In the genomic region with DNA sequence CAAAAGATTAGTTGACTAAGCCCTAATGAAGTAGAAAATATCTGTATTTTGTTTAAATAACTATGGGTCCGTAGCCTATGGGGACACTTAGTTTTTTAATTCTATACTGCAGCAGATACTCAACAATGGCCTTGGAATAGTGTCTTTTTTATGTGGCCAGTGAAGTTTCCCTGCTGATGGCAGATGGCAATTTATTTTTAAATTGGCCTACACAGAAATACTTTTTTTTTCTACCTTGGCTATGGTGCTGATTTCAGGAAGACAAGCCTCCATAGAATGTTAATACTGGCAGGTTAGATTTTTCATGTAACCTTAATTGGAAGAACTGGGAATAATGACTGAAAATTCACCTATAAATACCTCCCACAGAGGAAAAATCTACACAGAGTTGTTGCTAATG, we compare ENCODE assay signal across 22 cellular contexts. TPM values are rescaled to one million over a fixed set of nuclear protein-coding genes. Genes with fewer than 3 reads are reported as not detected.
DNase-seq lines count a peak whose midpoint lies in the region; ATAC-seq and TF ChIP-seq lines count a peak whose summit lies in the region.
"Had no signal": no experiment of that assay in that cellular context is flagged by ENCODE, and none has a peak within 500 bp of the region (broad histone marks: within the 10 kb centered on the region; RNA-seq: fewer than 3 reads in every experiment).

No MANE protein-coding gene starts in this region.

- no peak overlapping the region for H3K27ac Mint-ChIP-seq in activated CD8-positive, alpha-beta T cell treated with anti-CD3 and anti-CD28 coated beads, Interleukin-2, amount 10 ng/mL, durations not matched to agents 7 days and 5 days
- H3K27ac Mint-ChIP-seq: CD14-positive monocyte; CD4-positive, alpha-beta memory T cell; CD4-positive, CD25-positive, alpha-beta regulatory T cell; CD8-positive, alpha-beta memory T cell had no signal

- POLR2A ChIA-PET in activated CD8-positive, alpha-beta T cell treated with anti-CD3 and anti-CD28 coated beads, Interleukin-2, amount 10 ng/mL, durations not matched to agents 7 days and 5 days (lab: Charles Lee) = no interaction called here

- intact Hi-C loops in testis (cut with DNase I; ENCODE audit: low total_unique reads) (no loop called here), spleen (cut with DNase I; ENCODE audit: low total_unique reads) (no loop called here)

- DNase-seq in cerebellar cortex (ENCODE audit: low spot score) (peak; percentile 51), testis (no peak), spleen (no peak)
- DNase-seq in activated CD8-positive, alpha-beta T cell treated with anti-CD3 and anti-CD28 coated beads, Interleukin-2, amount 10 ng/mL, durations not matched to agents 7 days and 5 days = no peak
- DNase-seq: 8988T; ACHN; BE2C; CD4-positive, alpha-beta memory T cell; CD4-positive, CD25-positive, alpha-beta regulatory T cell; CD8-positive, alpha-beta memory T cell; COR-L47; DMS 273 treated with DMSO at 0.1 percent for 48 hours; DMS153; DMS53; DMS79; DND-41; EL; GF-D8 had no signal

- CTCF ChIA-PET in activated CD8-positive, alpha-beta T cell treated with anti-CD3 and anti-CD28 coated beads, Interleukin-2, amount 10 ng/mL, durations not matched to agents 7 days and 5 days (lab: Charles Lee) = no interaction called here

- H3K27ac ChIP-seq in neural cell (ENCODE audit: low read length) = peak overlapping the region; percentile 57
- peak overlapping the region; percentile 1 to 55 for H3K27ac ChIP-seq in testis
- H3K27ac ChIP-seq in spleen = no peak overlapping the region
- H3K27ac ChIP-seq: BLaER1 had no signal

- H3K36me3 ChIP-seq in neural cell (ENCODE audit: insufficient read depth, low read length) (no peaks in the 10 kb centered on the region), testis (ENCODE audit: low read depth, missing control alignments) (no peaks in the 10 kb centered on the region), spleen (no peaks in the 10 kb centered on the region)
- H3K36me3 ChIP-seq: BE2C, BLaER1 had no signal

- no peaks in the 10 kb centered on the region for H4K20me1 ChIP-seq in neural cell (ENCODE audit: insufficient read depth)
- H4K20me1 ChIP-seq: BLaER1 had no signal

- no peaks in the 10 kb centered on the region for H3K27me3 Mint-ChIP-seq in activated CD8-positive, alpha-beta T cell treated with anti-CD3 and anti-CD28 coated beads, Interleukin-2, amount 10 ng/mL, durations not matched to agents 7 days and 5 days (ENCODE audit: low read depth)
- H3K27me3 Mint-ChIP-seq: CD4-positive, alpha-beta memory T cell; CD4-positive, CD25-positive, alpha-beta regulatory T cell had no signal

- no peak for ATAC-seq in esophagus mucosa
- no peak for ATAC-seq in activated CD8-positive, alpha-beta T cell treated with anti-CD3 and anti-CD28 coated beads, Interleukin-2, amount 10 ng/mL, durations not matched to agents 7 days and 5 days

- H3K9ac ChIP-seq in neural cell (ENCODE audit: low read length) = no peak overlapping the region
- H3K9ac ChIP-seq: BLaER1 had no signal

- H3K4me3 ChIP-seq in neural cell (ENCODE audit: low read length) (no peak overlapping the region), testis (no peak overlapping the region), spleen (no peak overlapping the region)
- H3K4me3 ChIP-seq: BLaER1 had no signal

- WGBS in testis, 2 donors = 70 to 72% methylated on average over 1 of the region's 1 CpG
- 88 to 98% (median 94%) methylated on average over 1 of the region's 1 CpG for WGBS in spleen, 5 donors

- TF ChIP-seq RAD21 in neural cell (conservative IDR thresholded peaks at IDR 0.05) = no peak

- TF ChIP-seq EP300 in neural cell (conservative IDR thresholded peaks at IDR 0.05; ENCODE audit: poor library complexity, severe bottlenecking) = no peak

- H3F3A ChIP-seq in neural cell (ENCODE audit: insufficient read depth, low read length, poor library complexity, severe bottlenecking) = no peaks in the 10 kb centered on the region

- no peak overlapping the region for H3K4me3 Mint-ChIP-seq in activated CD8-positive, alpha-beta T cell treated with anti-CD3 and anti-CD28 coated beads, Interleukin-2, amount 10 ng/mL, durations not matched to agents 7 days and 5 days
- H3K4me3 Mint-ChIP-seq: CD14-positive monocyte; CD4-positive, alpha-beta memory T cell; CD4-positive, CD25-positive, alpha-beta regulatory T cell; CD8-positive, alpha-beta memory T cell had no signal

- H3K9me3 ChIP-seq in neural cell (ENCODE audit: low read length) = no peaks in the 10 kb centered on the region
- no peaks in the 10 kb centered on the region for H3K9me3 ChIP-seq in testis
- no peaks in the 10 kb centered on the region for H3K9me3 ChIP-seq in spleen
- H3K9me3 ChIP-seq: BE2C, BLaER1 had no signal

- H3K9me2 ChIP-seq in neural cell (ENCODE audit: insufficient read depth, low read length) = no peaks in the 10 kb centered on the region

- H3K79me2 ChIP-seq in neural cell (replicated peaks; ENCODE audit: insufficient read depth, low read length) = no peaks in the 10 kb centered on the region

- H3K4me2 ChIP-seq in neural cell (ENCODE audit: low read length) = no peak overlapping the region
- H3K4me2 ChIP-seq: BLaER1 had no signal

- TF ChIP-seq CTCF in neural cell (IDR thresholded peaks at IDR 0.05; ENCODE audit: poor library complexity, severe bottlenecking) = no peak
- TF ChIP-seq CTCF in testis (IDR thresholded peaks at IDR 0.05) = no peak
- TF ChIP-seq CTCF in spleen (IDR thresholded peaks at IDR 0.05 in 8 of 11, conservative IDR thresholded peaks at IDR 0.05 in 3 of 11) = no peak

- TF ChIP-seq POLR2A in testis (IDR thresholded peaks at IDR 0.05) = no peak
- TF ChIP-seq POLR2A in spleen (IDR thresholded peaks at IDR 0.05) = no peak

- no peaks in the 10 kb centered on the region for H3K9me3 Mint-ChIP-seq in activated CD8-positive, alpha-beta T cell treated with anti-CD3 and anti-CD28 coated beads, Interleukin-2, amount 10 ng/mL, durations not matched to agents 7 days and 5 days (ENCODE audit: insufficient read depth)
- H3K9me3 Mint-ChIP-seq: CD8-positive, alpha-beta memory T cell had no signal

- no peak overlapping the region for H2AFZ ChIP-seq in neural cell (ENCODE audit: low read depth, low read length)

- H3K27me3 ChIP-seq in neural cell (ENCODE audit: insufficient read depth, low read depth, low read length) (no peaks in the 10 kb centered on the region), testis (no peaks in the 10 kb centered on the region), spleen (replicated peaks in 1 of 7) (no peaks in the 10 kb centered on the region)
- H3K27me3 ChIP-seq: BE2C, BLaER1 had no signal

- H3K4me1 Mint-ChIP-seq in activated CD8-positive, alpha-beta T cell treated with anti-CD3 and anti-CD28 coated beads, Interleukin-2, amount 10 ng/mL, durations not matched to agents 7 days and 5 days (ENCODE audit: low read depth) = no peaks in the 10 kb centered on the region
- H3K4me1 Mint-ChIP-seq: CD14-positive monocyte; CD4-positive, alpha-beta memory T cell; CD4-positive, CD25-positive, alpha-beta regulatory T cell; CD8-positive, alpha-beta memory T cell had no signal

- peaks cover 25% of the 10 kb centered on the region for H3K4me1 ChIP-seq in testis
- H3K4me1 ChIP-seq in spleen = no peaks in the 10 kb centered on the region
- H3K4me1 ChIP-seq: BLaER1 had no signal

- no peaks in the 10 kb centered on the region for H3K36me3 Mint-ChIP-seq in activated CD8-positive, alpha-beta T cell treated with anti-CD3 and anti-CD28 coated beads, Interleukin-2, amount 10 ng/mL, durations not matched to agents 7 days and 5 days (ENCODE audit: low read depth)
- H3K36me3 Mint-ChIP-seq: CD14-positive monocyte; CD4-positive, alpha-beta memory T cell; CD4-positive, CD25-positive, alpha-beta regulatory T cell had no signal

TF ChIP-seq in neural cell, 6 proteins besides CTCF, POLR2A, EP300 and RAD21:
- TF ChIP-seq, protein P1, sequence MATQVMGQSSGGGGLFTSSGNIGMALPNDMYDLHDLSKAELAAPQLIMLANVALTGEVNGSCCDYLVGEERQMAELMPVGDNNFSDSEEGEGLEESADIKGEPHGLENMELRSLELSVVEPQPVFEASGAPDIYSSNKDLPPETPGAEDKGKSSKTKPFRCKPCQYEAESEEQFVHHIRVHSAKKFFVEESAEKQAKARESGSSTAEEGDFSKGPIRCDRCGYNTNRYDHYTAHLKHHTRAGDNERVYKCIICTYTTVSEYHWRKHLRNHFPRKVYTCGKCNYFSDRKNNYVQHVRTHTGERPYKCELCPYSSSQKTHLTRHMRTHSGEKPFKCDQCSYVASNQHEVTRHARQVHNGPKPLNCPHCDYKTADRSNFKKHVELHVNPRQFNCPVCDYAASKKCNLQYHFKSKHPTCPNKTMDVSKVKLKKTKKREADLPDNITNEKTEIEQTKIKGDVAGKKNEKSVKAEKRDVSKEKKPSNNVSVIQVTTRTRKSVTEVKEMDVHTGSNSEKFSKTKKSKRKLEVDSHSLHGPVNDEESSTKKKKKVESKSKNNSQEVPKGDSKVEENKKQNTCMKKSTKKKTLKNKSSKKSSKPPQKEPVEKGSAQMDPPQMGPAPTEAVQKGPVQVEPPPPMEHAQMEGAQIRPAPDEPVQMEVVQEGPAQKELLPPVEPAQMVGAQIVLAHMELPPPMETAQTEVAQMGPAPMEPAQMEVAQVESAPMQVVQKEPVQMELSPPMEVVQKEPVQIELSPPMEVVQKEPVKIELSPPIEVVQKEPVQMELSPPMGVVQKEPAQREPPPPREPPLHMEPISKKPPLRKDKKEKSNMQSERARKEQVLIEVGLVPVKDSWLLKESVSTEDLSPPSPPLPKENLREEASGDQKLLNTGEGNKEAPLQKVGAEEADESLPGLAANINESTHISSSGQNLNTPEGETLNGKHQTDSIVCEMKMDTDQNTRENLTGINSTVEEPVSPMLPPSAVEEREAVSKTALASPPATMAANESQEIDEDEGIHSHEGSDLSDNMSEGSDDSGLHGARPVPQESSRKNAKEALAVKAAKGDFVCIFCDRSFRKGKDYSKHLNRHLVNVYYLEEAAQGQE (IDR thresholded peaks at IDR 0.05; ENCODE audit: borderline replicate concordance) = no peak
- TF ChIP-seq TAF1 (IDR thresholded peaks at IDR 0.05; ENCODE audit: low read depth) (no peak), SMC3 (conservative IDR thresholded peaks at IDR 0.05; ENCODE audit: poor library complexity) (no peak), POLR2AphosphoS5 (IDR thresholded peaks at IDR 0.05) (no peak), EZH2 (IDR thresholded peaks at IDR 0.05; ENCODE audit: borderline replicate concordance, insufficient read depth, low read length, poor library complexity, severe bottlenecking) (no peak), MXI1 (conservative IDR thresholded peaks at IDR 0.05; ENCODE audit: poor library complexity, severe bottlenecking) (no peak)

RNA-seq across cellular contexts. Expression of a gene that starts 28.9 kb away (rescaled TPM):
- polyA plus RNA-seq in neural cell = 14.5 and 25.0 TPM in 2 replicates
- polyA minus RNA-seq in neural cell = 22.6 and 36.3 TPM in 2 replicates
- 100 to 1,000 TPM; 133 to 231 TPM for total RNA-seq in testis
- 134 TPM for polyA plus RNA-seq in testis (ENCODE audit: insufficient read depth, low read depth, low replicate concordance)
- 41.4 TPM for total RNA-seq in esophagus mucosa
- 10 to 100 TPM; 33.4 to 33.9 TPM for total RNA-seq in activated CD8-positive, alpha-beta T cell treated with anti-CD3 and anti-CD28 coated beads, Interleukin-2, amount 10 ng/mL, durations not matched to agents 7 days and 5 days
- 10 to 100 TPM; 35.0 to 72.4 (median 40.3) TPM for total RNA-seq in spleen
- 10 to 100 TPM; 11.8 to 19.4 (median 13.7) TPM for polyA plus RNA-seq in spleen

Comparison
In these comparisons a context has a peak if more than half of its experiments do, and no peak if none do; other contexts are left out.
1. H3K27ac ChIP-seq: peak in neural cell (single experiment) and testis (2 of 2); none in spleen (0 of 8).